In the genomic region with DNA sequence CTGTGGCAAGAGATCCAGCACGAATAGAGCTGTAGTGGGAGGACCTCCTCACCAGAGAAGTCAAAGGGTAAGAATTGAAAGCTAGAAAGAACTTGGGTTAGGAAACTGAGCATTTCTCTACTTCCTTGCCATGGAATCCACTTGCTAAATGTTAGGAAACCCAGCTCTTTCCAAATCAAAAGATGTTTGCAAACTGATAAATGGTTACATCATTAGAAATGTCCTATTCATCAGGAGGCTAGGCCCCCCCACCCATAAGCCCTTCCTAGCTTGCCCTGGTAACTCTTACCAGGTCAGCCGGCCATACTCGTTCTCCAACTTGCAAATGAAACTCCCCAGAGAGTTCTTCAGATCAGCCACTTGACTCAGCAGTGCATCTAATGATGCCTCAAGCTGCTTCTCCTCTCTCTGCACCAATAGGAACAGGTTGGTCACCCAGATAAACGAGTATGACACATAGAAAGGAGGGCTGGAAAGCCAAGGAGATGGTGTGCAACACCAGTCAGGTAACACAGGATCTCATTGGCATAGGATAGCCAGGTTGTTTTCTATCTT, we compare ENCODE assay signal across 8 cellular contexts. TPM values are rescaled to one million over a fixed set of nuclear protein-coding genes. Genes with fewer than 3 reads are reported as not detected.
DNase-seq lines count a peak whose midpoint lies in the region; ATAC-seq and TF ChIP-seq lines count a peak whose summit lies in the region.

No MANE protein-coding gene starts in this region.

- POLR2A ChIA-PET in activated CD8-positive, alpha-beta T cell treated with anti-CD3 and anti-CD28 coated beads for 36 hours (lab: Charles Lee), result interaction anchor here (0.6 to 4.2 kb wide), 3 partner anchors 13 to 79 kb away, joined by 3 to 29 read pairs (median 3); a partner anchor contains a TSS

- H3K9me3 Mint-ChIP-seq in activated naive CD4-positive, alpha-beta T cell treated with anti-CD3 and anti-CD28 coated beads, Interleukin-2, amount 10 ng/mL, durations not matched to agents 7 days and 5 days, result no peaks in the 10 kb centered on the region
- no peaks in the 10 kb centered on the region for H3K9me3 Mint-ChIP-seq in activated CD8-positive, alpha-beta T cell treated with anti-CD3 and anti-CD28 coated beads for 36 hours

- H3K4me1 ChIP-seq in foreskin keratinocyte, result no peaks in the 10 kb centered on the region
- H3K4me1 ChIP-seq in suprapubic skin, result peaks cover 30% of the 10 kb centered on the region

- no peaks in the 10 kb centered on the region for H3K9me3 ChIP-seq in suprapubic skin

- peaks cover 41% of the 10 kb centered on the region for H3K4me1 Mint-ChIP-seq in activated naive CD4-positive, alpha-beta T cell treated with anti-CD3 and anti-CD28 coated beads, Interleukin-2, amount 10 ng/mL, durations not matched to agents 7 days and 5 days
- H3K4me1 Mint-ChIP-seq in activated CD8-positive, alpha-beta T cell treated with anti-CD3 and anti-CD28 coated beads for 36 hours (ENCODE audit: low read depth), result peaks cover 34% of the 10 kb centered on the region

- CTCF ChIA-PET in activated naive CD4-positive, alpha-beta T cell treated with anti-CD3 and anti-CD28 coated beads, Interleukin-2, amount 10 ng/mL, durations not matched to agents 7 days and 5 days (lab: Charles Lee), result interaction anchor here (0.8 to 1.7 kb wide), 6 partner anchors 12 to 161 kb away, joined by 3 to 6 read pairs (median 4); a partner anchor contains a TSS
- CTCF ChIA-PET in activated CD8-positive, alpha-beta T cell treated with anti-CD3 and anti-CD28 coated beads for 36 hours (lab: Charles Lee), result interaction anchor here (0.9 to 1.4 kb wide), 4 partner anchors 13 to 161 kb away, joined by 3 read pairs; a partner anchor contains a TSS

- ATAC-seq in activated CD8-positive, alpha-beta T cell treated with anti-CD3 and anti-CD28 coated beads for 36 hours, result no peak
- ATAC-seq in foreskin keratinocyte (peak; percentile 26), GM19351 (IDR thresholded peaks at IDR 0.05; ENCODE audit: unreplicated experiment) (no peak)

- H3K27ac Mint-ChIP-seq in activated naive CD4-positive, alpha-beta T cell treated with anti-CD3 and anti-CD28 coated beads, Interleukin-2, amount 10 ng/mL, durations not matched to agents 7 days and 5 days, result peak overlapping the region; percentile 7
- H3K27ac Mint-ChIP-seq in activated CD8-positive, alpha-beta T cell treated with anti-CD3 and anti-CD28 coated beads for 36 hours, result no peak overlapping the region

- peaks cover 3% of the 10 kb centered on the region for H3K27me3 Mint-ChIP-seq in activated naive CD4-positive, alpha-beta T cell treated with anti-CD3 and anti-CD28 coated beads, Interleukin-2, amount 10 ng/mL, durations not matched to agents 7 days and 5 days
- H3K27me3 Mint-ChIP-seq in activated CD8-positive, alpha-beta T cell treated with anti-CD3 and anti-CD28 coated beads for 36 hours, result no peaks in the 10 kb centered on the region

- TF ChIP-seq EP300 in suprapubic skin (IDR thresholded peaks at IDR 0.05), result no peak

- peaks cover 39% of the 10 kb centered on the region for H3K36me3 ChIP-seq in suprapubic skin

- DNase-seq in activated naive CD4-positive, alpha-beta T cell treated with anti-CD3 and anti-CD28 coated beads, Interleukin-2, amount 10 ng/mL, durations not matched to agents 7 days and 5 days, result no peak
- DNase-seq in activated naive CD4-positive, alpha-beta T cell treated with anti-CD3 and anti-CD28 coated beads, Interleukin-2, amount 50 U/mL, for 16 hours, result no peak
- DNase-seq in activated CD8-positive, alpha-beta T cell treated with anti-CD3 and anti-CD28 coated beads for 36 hours, result no peak
- DNase-seq in foreskin keratinocyte (peak in 1 of 2 donors; percentile 15), suprapubic skin (ENCODE audit: low spot score in 2 of 2) (no peak), OCI-M2 (lab: John Stamatoyannopoulos, UW; ENCODE audit: unreplicated experiment) (no peak), hippocampal formation (lab: John Stamatoyannopoulos, UW) (no peak)

- no peaks in the 10 kb centered on the region for H3K27me3 ChIP-seq in foreskin keratinocyte
- H3K27me3 ChIP-seq in suprapubic skin, result no peaks in the 10 kb centered on the region

- WGBS in suprapubic skin, result 57% methylated on average over 4 of the region's 4 CpGs

- no peak for TF ChIP-seq CTCF in activated CD8-positive, alpha-beta T cell treated with anti-CD3 and anti-CD28 coated beads for 36 hours (IDR thresholded peaks at IDR 0.05)
- no peak for TF ChIP-seq CTCF in foreskin keratinocyte (conservative IDR thresholded peaks at IDR 0.05)
- TF ChIP-seq CTCF in suprapubic skin (IDR thresholded peaks at IDR 0.05), result no peak

- intact Hi-C loops in activated CD8-positive, alpha-beta T cell treated with anti-CD3 and anti-CD28 coated beads for 36 hours (cut with micrococcal nuclease), result no loop called here

- TF ChIP-seq POLR2A in suprapubic skin (IDR thresholded peaks at IDR 0.05), result no peak

- H3K4me3 ChIP-seq in suprapubic skin, result peak overlapping the region; percentile 80

- peak overlapping the region; percentile 99 for H3K4me3 Mint-ChIP-seq in activated naive CD4-positive, alpha-beta T cell treated with anti-CD3 and anti-CD28 coated beads, Interleukin-2, amount 10 ng/mL, durations not matched to agents 7 days and 5 days
- H3K4me3 Mint-ChIP-seq in activated CD8-positive, alpha-beta T cell treated with anti-CD3 and anti-CD28 coated beads for 36 hours, result peak overlapping the region; percentile 95

- peaks cover 34% of the 10 kb centered on the region for H3K36me3 Mint-ChIP-seq in activated naive CD4-positive, alpha-beta T cell treated with anti-CD3 and anti-CD28 coated beads, Interleukin-2, amount 10 ng/mL, durations not matched to agents 7 days and 5 days
- peaks cover 17% of the 10 kb centered on the region for H3K36me3 Mint-ChIP-seq in activated CD8-positive, alpha-beta T cell treated with anti-CD3 and anti-CD28 coated beads for 36 hours (ENCODE audit: low read depth)

- H3K27ac ChIP-seq in foreskin keratinocyte (no peak overlapping the region), suprapubic skin (peak overlapping the region; percentile 82)

RNA-seq across cellular contexts. Expression of a gene that starts 1.5 kb away (rescaled TPM):
- total RNA-seq in activated CD8-positive, alpha-beta T cell treated with anti-CD3 and anti-CD28 coated beads for 36 hours, result 10 to 100 TPM; 33.5 to 34.5 TPM
- 36.7 and 47.2 TPM in 2 replicates for total RNA-seq in foreskin keratinocyte
- 40.0 and 52.2 TPM in 2 replicates for polyA plus RNA-seq in foreskin keratinocyte
- 10 to 100 TPM; 26.8 to 43.2 (median 40.3) TPM for total RNA-seq in suprapubic skin

RNA-seq across cellular contexts. Expression of a gene that starts 1.6 kb away (rescaled TPM):
- total RNA-seq in activated CD8-positive, alpha-beta T cell treated with anti-CD3 and anti-CD28 coated beads for 36 hours, result 10 to 100 TPM; 30.1 to 33.3 TPM
- total RNA-seq in foreskin keratinocyte, result 14.2 and 16.9 TPM in 2 replicates
- 5.0 and 6.2 TPM in 2 replicates for polyA plus RNA-seq in foreskin keratinocyte
- total RNA-seq in suprapubic skin, result 100 to 1,000 TPM in 1 of 4 donors, 10 to 100 TPM in 3; 44.2 to 132 (median 65.5) TPM

RNA-seq across cellular contexts. Expression of a gene that starts 20.3 kb away (rescaled TPM):
- 10 to 100 TPM; 45.4 to 49.2 TPM for total RNA-seq in activated CD8-positive, alpha-beta T cell treated with anti-CD3 and anti-CD28 coated beads for 36 hours
- 137 and 140 TPM in 2 replicates for total RNA-seq in foreskin keratinocyte
- 190 and 207 TPM in 2 replicates for polyA plus RNA-seq in foreskin keratinocyte
- 100 to 1,000 TPM; 149 to 434 (median 349) TPM for total RNA-seq in suprapubic skin

RNA-seq across cellular contexts. Expression of a gene that starts 29.3 kb away (rescaled TPM):
- 100 to 1,000 TPM; 160 to 167 TPM for total RNA-seq in activated CD8-positive, alpha-beta T cell treated with anti-CD3 and anti-CD28 coated beads for 36 hours
- 192 and 269 TPM in 2 replicates for total RNA-seq in foreskin keratinocyte
- polyA plus RNA-seq in foreskin keratinocyte, result 230 and 312 TPM in 2 replicates
- 10 to 100 TPM in 1 of 4 donors, 1 to 10 TPM in 3; 5.8 to 11.6 (median 7.8) TPM for total RNA-seq in suprapubic skin

RNA-seq across cellular contexts. Expression of a gene that starts 50.5 kb away (rescaled TPM):
- not detected for total RNA-seq in activated CD8-positive, alpha-beta T cell treated with anti-CD3 and anti-CD28 coated beads for 36 hours
- not detected in 2 replicates for total RNA-seq in foreskin keratinocyte
- not detected in 2 replicates for polyA plus RNA-seq in foreskin keratinocyte
- total RNA-seq in suprapubic skin, result not detected
